ENCODE assay signal across 1 cellular context in genomic region chr11:6609502-6610015, GRCh38.
TF ChIP-seq lines count a peak whose summit lies in the region.

No MANE protein-coding gene starts in this region.

TF ChIP-seq in endothelial cell of umbilical vein, 7 proteins besides CTCF, POLR2A, EP300 and RAD21:
- TF ChIP-seq MAX (IDR thresholded peaks at IDR 0.05; ENCODE audit: insufficient read depth, insufficient read length) (no peak), EZH2 (IDR thresholded peaks at IDR 0.05; ENCODE audit: borderline replicate concordance, low read depth, low read length, severe bottlenecking) (no peak), FOS (IDR thresholded peaks at IDR 0.05; ENCODE audit: borderline replicate concordance, insufficient read depth, low read length) (no peak), GATA2 (IDR thresholded peaks at IDR 0.05; ENCODE audit: insufficient read depth, insufficient read length, low read depth, low read length) (no peak), MYC (IDR thresholded peaks at IDR 0.05; ENCODE audit: low read depth, low read length) (no peak), POLR2AphosphoS5 (IDR thresholded peaks at IDR 0.05; ENCODE audit: insufficient read depth, low read depth, low read length) (no peak), JUN (IDR thresholded peaks at IDR 0.05; ENCODE audit: borderline replicate concordance, insufficient read depth, insufficient read length, low read depth) (no peak)
